ENCODE assay signal across 14 cellular contexts in genomic region chr22:42562282-42562681, GRCh38. TPM values are rescaled to one million over a fixed set of nuclear protein-coding genes. Genes with fewer than 3 reads are reported as not detected.
A peak's percentile ranks its signal among the peaks of the same experiment; 100 is the strongest.
DNase-seq lines count a peak whose midpoint lies in the region; ATAC-seq and TF ChIP-seq lines count a peak whose summit lies in the region.
"Had no signal": no experiment of that assay in that cellular context is flagged by ENCODE, and none has a peak within 500 bp of the region (broad histone marks: within the 10 kb centered on the region; RNA-seq: fewer than 3 reads in every experiment).

No MANE protein-coding gene starts in this region.

- H4K20me1 ChIP-seq in smooth muscle cell (ENCODE audit: low read depth): no peaks in the 10 kb centered on the region

- no peak overlapping the region for H2AFZ ChIP-seq in smooth muscle cell (ENCODE audit: low read depth)

- ATAC-seq in activated naive CD8-positive, alpha-beta T cell treated with anti-CD3 and anti-CD28 coated beads, Interleukin-2, amount 10 ng/mL, durations not matched to agents 7 days and 5 days (ENCODE audit: low read depth): no peak
- ATAC-seq: T-cell had no signal

- H3F3A ChIP-seq in smooth muscle cell (ENCODE audit: low read depth): no peaks in the 10 kb centered on the region

- POLR2A ChIA-PET in activated naive CD8-positive, alpha-beta T cell treated with anti-CD3 and anti-CD28 coated beads, Interleukin-2, amount 10 ng/mL, durations not matched to agents 7 days and 5 days (lab: Charles Lee): interaction anchor here (0.6 to 2.0 kb wide), 4 partner anchors 20 to 838 kb away, joined by 3 to 7 read pairs (median 5); partner anchors contain the start of gene POLDIP3

- no peaks in the 10 kb centered on the region for H3K4me1 ChIP-seq in smooth muscle cell (ENCODE audit: low read depth)

- no peaks in the 10 kb centered on the region for H3K79me2 ChIP-seq in smooth muscle cell (ENCODE audit: low read depth)

- peaks cover 5% of the 10 kb centered on the region for H3K4me1 Mint-ChIP-seq in activated naive CD8-positive, alpha-beta T cell treated with anti-CD3 and anti-CD28 coated beads, Interleukin-2, amount 10 ng/mL, durations not matched to agents 7 days and 5 days
- peaks cover 15% of the 10 kb centered on the region for H3K4me1 Mint-ChIP-seq in nephron

- H3K27me3 Mint-ChIP-seq in activated naive CD8-positive, alpha-beta T cell treated with anti-CD3 and anti-CD28 coated beads, Interleukin-2, amount 10 ng/mL, durations not matched to agents 7 days and 5 days: no peaks in the 10 kb centered on the region
- no peaks in the 10 kb centered on the region for H3K27me3 Mint-ChIP-seq in nephron (ENCODE audit: low read depth)
- H3K27me3 Mint-ChIP-seq: T-cell had no signal

- H3K27ac ChIP-seq in smooth muscle cell (ENCODE audit: low read depth): no peak overlapping the region
- H3K27ac ChIP-seq: upper lobe of left lung had no signal

- no peaks in the 10 kb centered on the region for H3K9me3 Mint-ChIP-seq in activated naive CD8-positive, alpha-beta T cell treated with anti-CD3 and anti-CD28 coated beads, Interleukin-2, amount 10 ng/mL, durations not matched to agents 7 days and 5 days
- H3K9me3 Mint-ChIP-seq in nephron: no peaks in the 10 kb centered on the region
- H3K9me3 Mint-ChIP-seq: CD4-positive, CD25-positive, alpha-beta regulatory T cell; T-cell had no signal

- peaks cover 1% of the 10 kb centered on the region for H3K36me3 Mint-ChIP-seq in activated naive CD8-positive, alpha-beta T cell treated with anti-CD3 and anti-CD28 coated beads, Interleukin-2, amount 10 ng/mL, durations not matched to agents 7 days and 5 days
- peaks cover 9% of the 10 kb centered on the region for H3K36me3 Mint-ChIP-seq in nephron (ENCODE audit: low read depth)
- H3K36me3 Mint-ChIP-seq: T-cell had no signal

- no peak overlapping the region for H3K4me2 ChIP-seq in smooth muscle cell

- H3K4me3 Mint-ChIP-seq in activated naive CD8-positive, alpha-beta T cell treated with anti-CD3 and anti-CD28 coated beads, Interleukin-2, amount 10 ng/mL, durations not matched to agents 7 days and 5 days: no peak overlapping the region
- peak overlapping the region in 1 of 3 experiments; percentile 12 for H3K4me3 Mint-ChIP-seq in nephron
- H3K4me3 Mint-ChIP-seq: CD4-positive, CD25-positive, alpha-beta regulatory T cell; T-cell had no signal

- no peak overlapping the region for H3K9ac ChIP-seq in smooth muscle cell (ENCODE audit: low read depth)

- H3K27ac Mint-ChIP-seq in activated naive CD8-positive, alpha-beta T cell treated with anti-CD3 and anti-CD28 coated beads, Interleukin-2, amount 10 ng/mL, durations not matched to agents 7 days and 5 days: peak overlapping the region; percentile 60
- H3K27ac Mint-ChIP-seq in nephron: peak overlapping the region; percentile 42 to 86 (median 59)

- H3K9me3 ChIP-seq in smooth muscle cell (replicated peaks; ENCODE audit: low read depth): no peaks in the 10 kb centered on the region
- H3K9me3 ChIP-seq: upper lobe of left lung had no signal

- H3K4me3 ChIP-seq in GM06990 (replicated peaks; ENCODE audit: low read depth, low read length): no peak overlapping the region
- no peak overlapping the region for H3K4me3 ChIP-seq in smooth muscle cell
- H3K4me3 ChIP-seq: upper lobe of left lung had no signal

- DNase-seq in GM06990 (ENCODE audit: extremely low read depth, insufficient read length) (peak; percentile 43), Kasumi-1 (lab: John Stamatoyannopoulos, UW) (peak; percentile 79 to 84), islet precursor cell (no peak), NCI-H2081 treated with DMSO at 0.1 percent for 48 hours (lab: John Stamatoyannopoulos, UW) (no peak), smooth muscle cell (lab: John Stamatoyannopoulos, UW; ENCODE audit: unreplicated experiment) (no peak), hippocampal formation (lab: John Stamatoyannopoulos, UW) (no peak)
- no peak for DNase-seq in activated naive CD8-positive, alpha-beta T cell treated with anti-CD3 and anti-CD28 coated beads, Interleukin-2, amount 10 ng/mL, durations not matched to agents 7 days and 5 days
- DNase-seq: amniotic stem cell; CD4-positive, CD25-positive, alpha-beta regulatory T cell; hypothalamus; NCI-H1105; T-cell; upper lobe of left lung had no signal

- no peaks in the 10 kb centered on the region for H3K36me3 ChIP-seq in GM06990 (ENCODE audit: control insufficient read depth, insufficient read depth, low read length)
- no peaks in the 10 kb centered on the region for H3K36me3 ChIP-seq in smooth muscle cell (ENCODE audit: low read depth)
- H3K36me3 ChIP-seq: upper lobe of left lung had no signal

- 75% methylated on average over 8 of the region's 8 CpGs for WGBS in smooth muscle cell (ENCODE audit: low lambda C conversion rate)

- no peak for TF ChIP-seq CTCF in GM06990 (IDR thresholded peaks at IDR 0.05; ENCODE audit: insufficient read depth, low read length, poor library complexity, severe bottlenecking)
- no peak for TF ChIP-seq CTCF in nephron (IDR thresholded peaks at IDR 0.05; ENCODE audit: unreplicated experiment in 3 of 3)
- no peak for TF ChIP-seq CTCF in smooth muscle cell (IDR thresholded peaks at IDR 0.05; ENCODE audit: borderline replicate concordance, insufficient read depth, poor library complexity, severe bottlenecking)

- H3K27me3 ChIP-seq in GM06990 (replicated peaks; ENCODE audit: control insufficient read depth, insufficient read depth, low read length) (no peaks in the 10 kb centered on the region), smooth muscle cell (ENCODE audit: low read depth) (no peaks in the 10 kb centered on the region)
- H3K27me3 ChIP-seq: upper lobe of left lung had no signal

RNA-seq across cellular contexts. Expression of gene SERHL2, which starts 8.5 kb away (rescaled TPM):
- 1 to 10 TPM; 1.0 to 2.2 TPM for total RNA-seq in activated naive CD8-positive, alpha-beta T cell treated with anti-CD3 and anti-CD28 coated beads, Interleukin-2, amount 10 ng/mL, durations not matched to agents 7 days and 5 days
- total RNA-seq in smooth muscle cell: 1.3 and 5.3 TPM in 2 replicates
- 4.6 and 7.7 TPM in 2 replicates for polyA plus RNA-seq in smooth muscle cell
- total RNA-seq: CD4-positive, CD25-positive, alpha-beta regulatory T cell had no signal

RNA-seq across cellular contexts. Expression of gene RRP7A, which starts 42.7 kb away (rescaled TPM):
- total RNA-seq in activated naive CD8-positive, alpha-beta T cell treated with anti-CD3 and anti-CD28 coated beads, Interleukin-2, amount 10 ng/mL, durations not matched to agents 7 days and 5 days: 10 to 100 TPM; 69.9 to 72.1 TPM
- 24.5 and 26.3 TPM in 2 replicates for total RNA-seq in smooth muscle cell
- polyA plus RNA-seq in smooth muscle cell: 64.2 and 84.0 TPM in 2 replicates

RNA-seq across cellular contexts. Expression of gene POLDIP3, which starts 52.4 kb away (rescaled TPM):
- total RNA-seq in activated naive CD8-positive, alpha-beta T cell treated with anti-CD3 and anti-CD28 coated beads, Interleukin-2, amount 10 ng/mL, durations not matched to agents 7 days and 5 days: 10 to 100 TPM; 84.7 to 86.0 TPM
- 27.8 and 31.1 TPM in 2 replicates for total RNA-seq in smooth muscle cell
- polyA plus RNA-seq in smooth muscle cell: 45.5 and 49.4 TPM in 2 replicates

Comparison
In these comparisons a context has a peak if more than half of its experiments do, and no peak if none do; other contexts are left out.
1. DNase-seq: peak in GM06990 (single experiment) and Kasumi-1 (2 of 2); none in activated naive CD8-positive, alpha-beta T cell treated with anti-CD3 and anti-CD28 coated beads, Interleukin-2, amount 10 ng/mL, durations not matched to agents 7 days and 5 days (single experiment), islet precursor cell (single experiment), NCI-H2081 treated with DMSO at 0.1 percent for 48 hours (single experiment), smooth muscle cell (single experiment) and hippocampal formation (0 of 2).